In genomic region chr15:69979783-69980182, GRCh38 we compare ENCODE assay signal across 10 cellular contexts.
A peak's percentile ranks its signal among the peaks of the same experiment; 100 is the strongest.
DNase-seq lines count a peak whose midpoint lies in the region; ATAC-seq and TF ChIP-seq lines count a peak whose summit lies in the region.
"Had no signal": no experiment of that assay in that cellular context is flagged by ENCODE, and none has a peak within 500 bp of the region (broad histone marks: within the 10 kb centered on the region; RNA-seq: fewer than 3 reads in every experiment).

No MANE protein-coding gene starts in this region.

- peak overlapping the region; percentile 52 for H3K9ac ChIP-seq in Karpas-422 (ENCODE audit: low read length)
- H3K9ac ChIP-seq: GM23248 had no signal

- ATAC-seq in GM19328 (IDR thresholded peaks at IDR 0.05; ENCODE audit: unreplicated experiment) (peak; percentile 83), HG02870 (IDR thresholded peaks at IDR 0.05; ENCODE audit: unreplicated experiment) (peak; percentile 77)

- no peaks in the 10 kb centered on the region for H3K79me2 ChIP-seq in Karpas-422 (ENCODE audit: low read length)

- intact Hi-C loops in thyroid gland (cut with DNase I): no loop called here

- no peaks in the 10 kb centered on the region for H3K36me3 ChIP-seq in Karpas-422 (ENCODE audit: insufficient read depth, low read length)
- no peaks in the 10 kb centered on the region for H3K36me3 ChIP-seq in thyroid gland

- H3K9me2 ChIP-seq in Karpas-422 (replicated peaks; ENCODE audit: insufficient read depth, low read length): no peaks in the 10 kb centered on the region

- peak overlapping the region; percentile 89 for H3K27ac ChIP-seq in Karpas-422 (ENCODE audit: low read length)
- H3K27ac ChIP-seq in thyroid gland: no peak overlapping the region
- H3K27ac ChIP-seq: GM23248 had no signal

- 78 to 81% methylated on average over 8 of the region's 8 CpGs for WGBS in thyroid gland, 2 donors

- TF ChIP-seq CTCF in GM10266 (IDR thresholded peaks at IDR 0.05; ENCODE audit: control insufficient read depth, insufficient read depth, low read depth, missing control alignments): no peak
- no peak for TF ChIP-seq CTCF in thyroid gland (IDR thresholded peaks at IDR 0.05)

- H3K4me3 ChIP-seq in Karpas-422 (ENCODE audit: low read length): peak overlapping the region; percentile 50
- no peak overlapping the region for H3K4me3 ChIP-seq in thyroid gland (replicated peaks in 1 of 3)
- H3K4me3 ChIP-seq: GM23248 had no signal

- no peak overlapping the region for H2AFZ ChIP-seq in Karpas-422 (ENCODE audit: low read length)
- H2AFZ ChIP-seq: GM23248 had no signal

- TF ChIP-seq POLR2A in thyroid gland (IDR thresholded peaks at IDR 0.05): no peak

- H3K4me2 ChIP-seq in Karpas-422 (ENCODE audit: low read depth, low read length, poor library complexity, severe bottlenecking): peak overlapping the region; percentile 78

- peaks cover 44% of the 10 kb centered on the region for H3K4me1 ChIP-seq in Karpas-422 (ENCODE audit: low read length)
- no peaks in the 10 kb centered on the region for H3K4me1 ChIP-seq in thyroid gland

- DNase-seq in GM10266 (ENCODE audit: extremely low spot score) (peak; percentile 64), Karpas-422 (peak; percentile 97), NCI-H2029 treated with DMSO at 0.1 percent for 48 hours (lab: John Stamatoyannopoulos, UW) (no peak), thyroid gland (no peak), DMS53 treated with DMSO at 0.1 percent for 48 hours (lab: John Stamatoyannopoulos, UW; ENCODE audit: unreplicated experiment) (no peak)
- DNase-seq in central memory CD4-positive, alpha-beta T cell: no peak
- DNase-seq: stimulated activated naive CD4-positive, alpha-beta T cell had no signal

- H3K27me3 ChIP-seq in Karpas-422 (ENCODE audit: low read length) (0 out of 2 replicates have a peak, but pooled peaks cover 3% of the 10 kb centered on the region), thyroid gland (no peaks in the 10 kb centered on the region)

- H3K9me3 ChIP-seq in Karpas-422 (ENCODE audit: low read length) (no peaks in the 10 kb centered on the region), thyroid gland (no peaks in the 10 kb centered on the region)

- H4K20me1 ChIP-seq in Karpas-422 (ENCODE audit: insufficient read depth, low read depth, low read length): no peaks in the 10 kb centered on the region

Comparison
In these comparisons a context has a peak if more than half of its experiments do, and no peak if none do; other contexts are left out.
1. DNase-seq: peak in GM10266 (single experiment) and Karpas-422 (single experiment); none in central memory CD4-positive, alpha-beta T cell (single experiment), NCI-H2029 treated with DMSO at 0.1 percent for 48 hours (single experiment), thyroid gland (0 of 2) and DMS53 treated with DMSO at 0.1 percent for 48 hours (single experiment).